Comparison of ENCODE assay signal across 1 cellular context in genomic region chr1:205169248-205169647, GRCh38.
TF ChIP-seq lines count a peak whose summit lies in the region.

No MANE protein-coding gene starts in this region.

TF ChIP-seq in WTC11, 78 proteins besides CTCF, POLR2A, EP300 and RAD21:
- TF ChIP-seq SOX15 (CRISPR knock-in tag; IDR thresholded peaks at IDR 0.05) (no peak), RORB (CRISPR knock-in tag; IDR thresholded peaks at IDR 0.05) (no peak), ATF1 (CRISPR knock-in tag; IDR thresholded peaks at IDR 0.05) (no peak), TCF7 (CRISPR knock-in tag; IDR thresholded peaks at IDR 0.05; ENCODE audit: low read depth) (no peak), IRF2 (CRISPR knock-in tag; IDR thresholded peaks at IDR 0.05; ENCODE audit: borderline replicate concordance, low read depth) (no peak), AR (CRISPR knock-in tag; IDR thresholded peaks at IDR 0.05) (no peak), E2F5 (CRISPR knock-in tag; IDR thresholded peaks at IDR 0.05) (no peak), FOXK1 (CRISPR knock-in tag; IDR thresholded peaks at IDR 0.05) (no peak)
